ENCODE assay signal across 18 cellular contexts in the genomic region with DNA sequence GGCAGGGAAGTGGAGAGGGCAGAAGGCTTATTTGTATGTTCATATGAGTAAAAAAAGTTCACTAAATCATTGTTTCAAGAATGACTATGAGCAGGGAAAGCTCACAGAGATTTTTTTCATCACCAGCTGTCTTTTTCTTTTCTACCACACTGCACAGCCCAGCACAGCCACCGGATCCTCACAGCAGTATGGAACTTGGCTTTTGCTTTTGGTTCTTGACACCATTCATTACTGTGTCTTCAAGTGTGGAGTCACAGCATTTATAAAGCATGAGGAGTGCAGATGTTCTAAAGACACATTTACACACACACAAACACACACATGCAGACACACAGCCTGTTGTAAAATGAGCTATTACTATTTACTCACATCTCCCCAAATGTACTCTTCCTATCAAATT.
DNase-seq lines count a peak whose midpoint lies in the region; ATAC-seq, FAIRE-seq and TF ChIP-seq lines count a peak whose summit lies in the region.
"Had no signal": no experiment of that assay in that cellular context is flagged by ENCODE, and none has a peak within 500 bp of the region (broad histone marks: within the 10 kb centered on the region; RNA-seq: fewer than 3 reads in every experiment).

No MANE protein-coding gene starts in this region.

- H3K9me3 ChIP-seq in pancreas (no peaks in the 10 kb centered on the region), suprapubic skin (no peaks in the 10 kb centered on the region), gastroesophageal sphincter (no peaks in the 10 kb centered on the region), spleen (no peaks in the 10 kb centered on the region)
- H3K9me3 ChIP-seq: MG63, neutrophil had no signal

- no peak overlapping the region for H3K4me3 ChIP-seq in pancreas
- no peak overlapping the region for H3K4me3 ChIP-seq in suprapubic skin
- no peak overlapping the region for H3K4me3 ChIP-seq in gastroesophageal sphincter
- H3K4me3 ChIP-seq in spleen: no peak overlapping the region
- H3K4me3 ChIP-seq: MG63 had no signal

- 46 to 56% methylated on average over 1 of the region's 1 CpG for WGBS in pancreas, 2 donors
- WGBS in suprapubic skin: 86% methylated on average over 1 of the region's 1 CpG
- WGBS in gastroesophageal sphincter (ENCODE audit: low coverage in 1 of 2), 2 donors: 44 to 64% methylated on average over 1 of the region's 1 CpG
- 72 to 87% (median 82%) methylated on average over 1 of the region's 1 CpG for WGBS in spleen, 5 donors

- H3K27me3 Mint-ChIP-seq in T-cell: no peaks in the 10 kb centered on the region
- H3K27me3 Mint-ChIP-seq: CD8-positive, alpha-beta memory T cell had no signal

- peaks cover 52 to 62% (median 52%) of the 10 kb centered on the region in 3 donors for H3K4me1 Mint-ChIP-seq in T-cell

- H3K36me3 Mint-ChIP-seq in T-cell: peaks cover 13% of the 10 kb centered on the region

- H3K27ac Mint-ChIP-seq in T-cell: peak overlapping the region in 1 of 2 donors; percentile 34

- no peak for FAIRE-seq in pancreas (lab: Jason Lieb, UNC)
- FAIRE-seq: A204.1, bronchial epithelial cell, H54, urothelium cell line had no signal

- TF ChIP-seq POLR2A in suprapubic skin (IDR thresholded peaks at IDR 0.05) (no peak), gastroesophageal sphincter (IDR thresholded peaks at IDR 0.05) (no peak), spleen (IDR thresholded peaks at IDR 0.05) (no peak)

- H3K4me1 ChIP-seq in pancreas (peaks cover 8 to 12% (median 10%) of the 10 kb centered on the region in 3 donors), suprapubic skin (peaks cover 11% of the 10 kb centered on the region), gastroesophageal sphincter (peaks cover 0 to 3% (median 0%) of the 10 kb centered on the region in 3 donors), spleen (peaks cover 0 to 26% (median 16%) of the 10 kb centered on the region in 6 donors)

- DNase-seq in activated CD4-positive, CD25-positive, alpha-beta regulatory T cell (lab: John Stamatoyannopoulos, UW): no peak
- DNase-seq in T-cell (no peak), pancreas (no peak), suprapubic skin (ENCODE audit: low spot score in 2 of 2) (no peak), spleen (no peak)
- DNase-seq: activated naive CD4-positive, alpha-beta T cell treated with anti-CD3 and anti-CD28 coated beads, Interleukin-2, amount 50 U/mL, for 16 hours; CD8-positive, alpha-beta memory T cell; foreskin keratinocyte; MG63; stimulated activated naive CD4-positive, alpha-beta T cell treated with Interleukin-2 at 50 U/mL for 16 hours had no signal

- H3K27ac ChIP-seq in pancreas (no peak overlapping the region), suprapubic skin (no peak overlapping the region), gastroesophageal sphincter (no peak overlapping the region), spleen (no peak overlapping the region)
- H3K27ac ChIP-seq: foreskin keratinocyte, neutrophil had no signal

- H3K27me3 ChIP-seq in pancreas: no peaks in the 10 kb centered on the region
- H3K27me3 ChIP-seq in suprapubic skin: no peaks in the 10 kb centered on the region
- H3K27me3 ChIP-seq in gastroesophageal sphincter: no peaks in the 10 kb centered on the region
- no peaks in the 10 kb centered on the region for H3K27me3 ChIP-seq in spleen (replicated peaks in 1 of 7)
- H3K27me3 ChIP-seq: foreskin keratinocyte, MG63, neutrophil had no signal

- TF ChIP-seq CTCF in pancreas (IDR thresholded peaks at IDR 0.05) (no peak), suprapubic skin (IDR thresholded peaks at IDR 0.05) (no peak), gastroesophageal sphincter (IDR thresholded peaks at IDR 0.05) (no peak), spleen (IDR thresholded peaks at IDR 0.05 in 8 of 11, conservative IDR thresholded peaks at IDR 0.05 in 3 of 11) (no peak)

- TF ChIP-seq EP300 in suprapubic skin (IDR thresholded peaks at IDR 0.05) (no peak), gastroesophageal sphincter (IDR thresholded peaks at IDR 0.05) (no peak)

- peak; percentile 60 to 65 for ATAC-seq in activated CD4-positive, CD25-positive, alpha-beta regulatory T cell treated with anti-CD3 and anti-CD28 coated beads, Interleukin-2, amount 50 U/mL, for 24 hours
- ATAC-seq in HG02759 (IDR thresholded peaks at IDR 0.05; ENCODE audit: unreplicated experiment): peak; percentile 56
- peak in 3 of 4 experiments; percentile 33 to 39 (median 39) for ATAC-seq in T-cell (replicated peaks in 1 of 4)
- peak; percentile 28 to 52 (median 38) for ATAC-seq in pancreas
- no peak for ATAC-seq in gastroesophageal sphincter
- ATAC-seq: foreskin keratinocyte had no signal

- intact Hi-C loops in pancreas (cut with DNase I) (loop anchor here in 1 of 3 donors (10.0 kb wide), 1 partner anchor 50 kb away; no protein-coding TSS in a partner anchor), spleen (cut with DNase I; ENCODE audit: low total_unique reads) (no loop called here)

- H3K9me3 Mint-ChIP-seq in T-cell: no peaks in the 10 kb centered on the region
- H3K9me3 Mint-ChIP-seq: CD8-positive, alpha-beta memory T cell had no signal

- POLR2A ChIA-PET in T-cell (lab: Charles Lee): interaction anchor here (0.5 to 1.1 kb wide), 5 partner anchors 9 to 61 kb away, joined by 3 to 5 read pairs (median 3); no protein-coding TSS in a partner anchor

- CTCF ChIA-PET in T-cell (lab: Charles Lee): interaction anchor here in 1 of 2 donors (1.6 kb wide), 1 partner anchor 55 kb away, joined by 5 read pairs; no protein-coding TSS in a partner anchor

- no peak overlapping the region for H3K4me3 Mint-ChIP-seq in T-cell
- H3K4me3 Mint-ChIP-seq: CD8-positive, alpha-beta memory T cell had no signal

- H3K36me3 ChIP-seq in pancreas (no peaks in the 10 kb centered on the region), suprapubic skin (no peaks in the 10 kb centered on the region), gastroesophageal sphincter (no peaks in the 10 kb centered on the region), spleen (no peaks in the 10 kb centered on the region)
- H3K36me3 ChIP-seq: MG63, neutrophil had no signal
